In the genomic region with DNA sequence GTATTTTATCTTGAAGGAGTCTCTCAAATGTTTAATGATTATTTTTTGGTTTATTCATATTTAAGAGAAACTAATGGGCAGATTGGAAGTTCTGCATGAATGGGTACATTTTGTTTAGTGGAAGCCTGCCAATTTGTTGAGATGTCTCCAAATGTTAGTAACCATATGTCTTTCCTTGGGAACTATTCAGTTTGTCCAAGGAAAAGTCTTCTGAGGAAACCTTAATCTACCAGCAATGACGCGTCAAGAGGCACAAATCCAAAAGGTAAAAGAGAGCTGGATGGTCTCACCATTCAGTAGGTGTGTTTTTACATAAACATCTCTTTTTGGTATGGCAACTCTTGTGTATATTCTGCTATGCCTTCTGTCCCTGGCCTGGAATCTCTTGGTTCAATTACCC, we compare ENCODE assay signal across 15 cellular contexts. TPM values are rescaled to one million over a fixed set of nuclear protein-coding genes. Genes with fewer than 3 reads are reported as not detected.
DNase-seq lines count a peak whose midpoint lies in the region; TF ChIP-seq lines count a peak whose summit lies in the region.
"Had no signal": no experiment of that assay in that cellular context is flagged by ENCODE, and none has a peak within 500 bp of the region (broad histone marks: within the 10 kb centered on the region; RNA-seq: fewer than 3 reads in every experiment).

No MANE protein-coding gene starts in this region.

- no peak overlapping the region for H3K27ac ChIP-seq in breast epithelium
- H3K27ac ChIP-seq: C4-2B had no signal

- intact Hi-C loops in breast epithelium (cut with DNase I; ENCODE audit: low total_unique reads), result no loop called here

- POLR2A ChIA-PET in activated CD4-positive, alpha-beta T cell treated with anti-CD3 and anti-CD28 coated beads, Interleukin-2, amount 10 ng/mL, durations not matched to agents 7 days and 5 days (lab: Charles Lee), result no interaction called here

- no peaks in the 10 kb centered on the region for H3K9me3 ChIP-seq in breast epithelium
- H3K9me3 ChIP-seq: Caco-2 had no signal

- H3K36me3 ChIP-seq in breast epithelium, result no peaks in the 10 kb centered on the region

- in situ Hi-C loops in G401 (cut with HindIII; ENCODE audit: low sequenced_read_pairs), result no loop called here

- H3K9me3 Mint-ChIP-seq in activated naive CD8-positive, alpha-beta T cell treated with anti-CD3 and anti-CD28 coated beads for 36 hours, result no peaks in the 10 kb centered on the region
- no peaks in the 10 kb centered on the region for H3K9me3 Mint-ChIP-seq in activated CD4-positive, alpha-beta T cell treated with anti-CD3 and anti-CD28 coated beads, Interleukin-2, amount 10 ng/mL, durations not matched to agents 7 days and 5 days
- H3K9me3 Mint-ChIP-seq: CD4-positive, alpha-beta T cell; H9 had no signal

- no peak overlapping the region for H3K27ac Mint-ChIP-seq in activated naive CD8-positive, alpha-beta T cell treated with anti-CD3 and anti-CD28 coated beads for 36 hours
- no peak overlapping the region for H3K27ac Mint-ChIP-seq in activated CD4-positive, alpha-beta T cell treated with anti-CD3 and anti-CD28 coated beads, Interleukin-2, amount 10 ng/mL, durations not matched to agents 7 days and 5 days
- H3K27ac Mint-ChIP-seq: CD4-positive, alpha-beta T cell; H9 had no signal

- H3K36me3 Mint-ChIP-seq in activated naive CD8-positive, alpha-beta T cell treated with anti-CD3 and anti-CD28 coated beads for 36 hours, result no peaks in the 10 kb centered on the region
- no peaks in the 10 kb centered on the region for H3K36me3 Mint-ChIP-seq in activated CD4-positive, alpha-beta T cell treated with anti-CD3 and anti-CD28 coated beads, Interleukin-2, amount 10 ng/mL, durations not matched to agents 7 days and 5 days (ENCODE audit: low read depth)

- DNase-seq in G401 (ENCODE audit: low spot score), result peak; percentile 87
- peak; percentile 16 for DNase-seq in NCI-H2171 (lab: John Stamatoyannopoulos, UW)
- peak; percentile 85 for DNase-seq in cerebellar cortex (ENCODE audit: low spot score)
- no peak for DNase-seq in breast epithelium (ENCODE audit: low spot score in 2 of 2)
- DNase-seq in activated naive CD8-positive, alpha-beta T cell treated with anti-CD3 and anti-CD28 coated beads for 36 hours, result no peak
- DNase-seq in activated CD4-positive, alpha-beta T cell treated with anti-CD3 and anti-CD28 coated beads, Interleukin-2, amount 10 ng/mL, durations not matched to agents 7 days and 5 days, result no peak
- DNase-seq: ACHN; AML-193; Caco-2; CD4-positive, alpha-beta T cell; DMS79 treated with DMSO at 0.1 percent for 48 hours; H9; IMR-90 had no signal

- CTCF ChIA-PET in activated CD4-positive, alpha-beta T cell treated with anti-CD3 and anti-CD28 coated beads, Interleukin-2, amount 10 ng/mL, durations not matched to agents 7 days and 5 days (lab: Charles Lee), result no interaction called here

- no peaks in the 10 kb centered on the region for H3K4me1 ChIP-seq in breast epithelium
- H3K4me1 ChIP-seq: Caco-2 had no signal

- H3K27me3 Mint-ChIP-seq in activated naive CD8-positive, alpha-beta T cell treated with anti-CD3 and anti-CD28 coated beads for 36 hours, result no peaks in the 10 kb centered on the region
- H3K27me3 Mint-ChIP-seq in activated CD4-positive, alpha-beta T cell treated with anti-CD3 and anti-CD28 coated beads, Interleukin-2, amount 10 ng/mL, durations not matched to agents 7 days and 5 days, result no peaks in the 10 kb centered on the region
- H3K27me3 Mint-ChIP-seq: CD4-positive, alpha-beta T cell had no signal

- H3K27me3 ChIP-seq in breast epithelium, result no peaks in the 10 kb centered on the region

- no peak overlapping the region for H3K4me3 Mint-ChIP-seq in activated naive CD8-positive, alpha-beta T cell treated with anti-CD3 and anti-CD28 coated beads for 36 hours
- no peak overlapping the region for H3K4me3 Mint-ChIP-seq in activated CD4-positive, alpha-beta T cell treated with anti-CD3 and anti-CD28 coated beads, Interleukin-2, amount 10 ng/mL, durations not matched to agents 7 days and 5 days
- H3K4me3 Mint-ChIP-seq: CD4-positive, alpha-beta T cell; H9 had no signal

- TF ChIP-seq CTCF in breast epithelium (IDR thresholded peaks at IDR 0.05), result no peak

- H3K4me1 Mint-ChIP-seq in activated naive CD8-positive, alpha-beta T cell treated with anti-CD3 and anti-CD28 coated beads for 36 hours, result no peaks in the 10 kb centered on the region
- no peaks in the 10 kb centered on the region for H3K4me1 Mint-ChIP-seq in activated CD4-positive, alpha-beta T cell treated with anti-CD3 and anti-CD28 coated beads, Interleukin-2, amount 10 ng/mL, durations not matched to agents 7 days and 5 days
- H3K4me1 Mint-ChIP-seq: H9 had no signal

- no peak for TF ChIP-seq POLR2A in breast epithelium (IDR thresholded peaks at IDR 0.05)

- no peak overlapping the region for H3K4me3 ChIP-seq in breast epithelium
- H3K4me3 ChIP-seq: GM12878 had no signal

RNA-seq across cellular contexts. Expression of gene NDST3, which starts 37.4 kb away (rescaled TPM):
- not detected in 2 replicates for total RNA-seq in G401 (2014; rRNA removed; shearing (Covaris generic))
- under 1 TPM in 1 of 3 donors, not detected in 2; 0.29 TPM for total RNA-seq in breast epithelium
- not detected for total RNA-seq in activated naive CD8-positive, alpha-beta T cell treated with anti-CD3 and anti-CD28 coated beads for 36 hours
- not detected for total RNA-seq in activated CD4-positive, alpha-beta T cell treated with anti-CD3 and anti-CD28 coated beads, Interleukin-2, amount 10 ng/mL, durations not matched to agents 7 days and 5 days
- total RNA-seq: Caco-2; CD4-positive, alpha-beta T cell; GM12878 had no signal

Comparison
In these comparisons a context has a peak if more than half of its experiments do, and no peak if none do; other contexts are left out.
1. DNase-seq: peak in G401 (single experiment), NCI-H2171 (single experiment) and cerebellar cortex (single experiment); none in breast epithelium (0 of 2), activated naive CD8-positive, alpha-beta T cell treated with anti-CD3 and anti-CD28 coated beads for 36 hours (single experiment) and activated CD4-positive, alpha-beta T cell treated with anti-CD3 and anti-CD28 coated beads, Interleukin-2, amount 10 ng/mL, durations not matched to agents 7 days and 5 days (single experiment).